8 cellular contexts compared by ENCODE assay signal in the genomic region with DNA sequence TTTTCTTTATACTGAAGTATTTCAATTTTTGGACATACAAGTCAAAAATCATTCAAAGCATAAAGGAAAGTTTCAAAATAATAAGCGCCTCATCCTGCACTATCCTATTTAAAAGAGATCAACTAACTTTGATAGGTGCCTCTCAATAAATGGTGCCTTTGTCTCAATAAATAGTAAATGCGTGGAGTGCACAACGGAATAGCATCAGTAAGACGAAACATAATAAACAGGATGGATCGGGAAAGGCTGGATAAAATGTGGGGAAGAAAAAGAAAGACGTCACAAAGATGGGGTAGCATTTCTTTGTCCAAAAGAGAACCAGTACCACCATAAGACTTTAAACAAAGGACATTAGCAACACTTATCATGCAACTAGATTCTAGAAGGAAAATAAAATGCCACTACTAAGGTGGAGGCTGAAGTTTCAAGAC. TPM values are rescaled to one million over a fixed set of nuclear protein-coding genes. Genes with fewer than 3 reads are reported as not detected.
DNase-seq lines count a peak whose midpoint lies in the region; ATAC-seq and TF ChIP-seq lines count a peak whose summit lies in the region.

No MANE protein-coding gene starts in this region.

- intact Hi-C loops in adrenal gland (cut with DNase I) (loop anchor here in 1 of 2 donors (5.0 to 10.0 kb wide), 2 partner anchors 97 to 101 kb away; no protein-coding TSS in a partner anchor), right lobe of liver (cut with DNase I) (no loop called here)

- no peaks in the 10 kb centered on the region for H3K9me3 ChIP-seq in adrenal gland (replicated peaks in 1 of 3)
- H3K9me3 ChIP-seq in right lobe of liver, result no peaks in the 10 kb centered on the region
- no peaks in the 10 kb centered on the region for H3K9me3 ChIP-seq in tibial nerve

- WGBS in adrenal gland, 4 donors, result 20 to 28% (median 23%) methylated on average over 6 of the region's 6 CpGs
- WGBS in right lobe of liver (ENCODE audit: insufficient coverage, low coverage, low lambda C conversion rate, missing lambda C conversion rate), result 27% methylated on average over 6 of the region's 6 CpGs
- WGBS in tibial nerve, 2 donors, result 12 to 20% methylated on average over 6 of the region's 6 CpGs

- TF ChIP-seq CTCF in adrenal gland (IDR thresholded peaks at IDR 0.05) (no peak), right lobe of liver (IDR thresholded peaks at IDR 0.05) (no peak), tibial nerve (IDR thresholded peaks at IDR 0.05) (no peak)

- no peaks in the 10 kb centered on the region for H3K9me3 Mint-ChIP-seq in activated T-cell treated with anti-CD3 and anti-CD28 coated beads, Interleukin-2, amount 50 U/mL, for 72 hours

- no peak for TF ChIP-seq POLR2A in adrenal gland (IDR thresholded peaks at IDR 0.05)
- TF ChIP-seq POLR2A in right lobe of liver (IDR thresholded peaks at IDR 0.05), result no peak
- TF ChIP-seq POLR2A in tibial nerve (IDR thresholded peaks at IDR 0.05), result no peak

- no peaks in the 10 kb centered on the region for H3K36me3 ChIP-seq in adrenal gland (replicated peaks in 1 of 2)
- H3K36me3 ChIP-seq in right lobe of liver, result no peaks in the 10 kb centered on the region
- no peaks in the 10 kb centered on the region for H3K36me3 ChIP-seq in tibial nerve

- H3K4me1 ChIP-seq in adrenal gland (replicated peaks in 1 of 2), result peaks cover 15 to 36% of the 10 kb centered on the region in 2 donors
- H3K4me1 ChIP-seq in right lobe of liver, result peaks cover 0 to 8% (median 2%) of the 10 kb centered on the region in 4 donors
- H3K4me1 ChIP-seq in tibial nerve, result peaks cover 0 to 26% (median 5%) of the 10 kb centered on the region in 4 donors

- peak overlapping the region; percentile 74 for H3K4me3 Mint-ChIP-seq in activated T-cell treated with anti-CD3 and anti-CD28 coated beads, Interleukin-2, amount 50 U/mL, for 72 hours

- H3K27ac ChIP-seq in adrenal gland (peak overlapping the region in 4 of 5 donors; percentile 57 to 90 (median 74)), right lobe of liver (peak overlapping the region; percentile 41 to 48 (median 47)), tibial nerve (peak overlapping the region; percentile 78 to 91 (median 84))

- peak overlapping the region; percentile 3 for H3K27ac Mint-ChIP-seq in activated T-cell treated with anti-CD3 and anti-CD28 coated beads, Interleukin-2, amount 50 U/mL, for 72 hours

- H3K27me3 Mint-ChIP-seq in activated T-cell treated with anti-CD3 and anti-CD28 coated beads, Interleukin-2, amount 50 U/mL, for 72 hours (ENCODE audit: low read depth), result peaks cover 46% of the 10 kb centered on the region

- H3K36me3 Mint-ChIP-seq in activated T-cell treated with anti-CD3 and anti-CD28 coated beads, Interleukin-2, amount 50 U/mL, for 72 hours (ENCODE audit: insufficient read depth in 2 of 2), result peaks cover 0 to 2% of the 10 kb centered on the region in 2 donors

- ATAC-seq in activated T-cell treated with anti-CD3 and anti-CD28 coated beads, Interleukin-2, amount 50 U/mL, for 72 hours (replicated peaks in 1 of 2), result no peak
- ATAC-seq in right lobe of liver, result no peak

- H3K27me3 ChIP-seq in adrenal gland (no peaks in the 10 kb centered on the region), right lobe of liver (no peaks in the 10 kb centered on the region), tibial nerve (no peaks in the 10 kb centered on the region)

- DNase-seq in activated T-cell treated with anti-CD3 and anti-CD28 coated beads, Interleukin-2, amount 50 U/mL, for 72 hours, result no peak
- DNase-seq in activated T-cell treated with anti-CD3 and anti-CD28 coated beads, Interleukin-2, amount 50 U/mL, for 1 hour, result no peak
- DNase-seq in adrenal gland (no peak), right lobe of liver (no peak), tibial nerve (ENCODE audit: low spot score in 2 of 2) (no peak), hepatic stellate cell (ENCODE audit: low spot score) (no peak), occipital lobe (lab: John Stamatoyannopoulos, UW) (no peak), NCI-H510A treated with DMSO at 0.1 percent for 48 hours (lab: John Stamatoyannopoulos, UW) (no peak)

- peak overlapping the region in 3 of 4 donors; percentile 6 to 78 (median 56) for H3K4me3 ChIP-seq in adrenal gland
- H3K4me3 ChIP-seq in right lobe of liver, result peak overlapping the region; percentile 43 to 57 (median 45)
- peak overlapping the region; percentile 52 to 69 (median 63) for H3K4me3 ChIP-seq in tibial nerve

- peaks cover 10% of the 10 kb centered on the region for H3K4me1 Mint-ChIP-seq in activated T-cell treated with anti-CD3 and anti-CD28 coated beads, Interleukin-2, amount 50 U/mL, for 72 hours (ENCODE audit: low read depth)

- no peak for TF ChIP-seq EP300 in tibial nerve (IDR thresholded peaks at IDR 0.05)

RNA-seq across cellular contexts. Expression of gene PRKAR2B, which starts 0.6 kb away (rescaled TPM):
- total RNA-seq in activated T-cell treated with anti-CD3 and anti-CD28 coated beads, Interleukin-2, amount 50 U/mL, for 72 hours, result 1 to 10 TPM; 1.1 to 1.6 TPM
- total RNA-seq in adrenal gland, result 100 to 1,000 TPM in 3 of 8 donors, 10 to 100 TPM in 5; 58.2 to 145 (median 82.9) TPM
- polyA plus RNA-seq in adrenal gland, result 100 to 1,000 TPM in 1 of 3 donors, 10 to 100 TPM in 2; 30.4 to 212 (median 54.5) TPM
- 1 to 10 TPM; 1.4 to 2.9 (median 1.8) TPM for total RNA-seq in right lobe of liver
- 10 to 100 TPM; 33.1 to 54.6 (median 51.5) TPM for total RNA-seq in tibial nerve
- total RNA-seq in occipital lobe, result 227 TPM

Comparison
In these comparisons a context has a peak if more than half of its experiments do, and no peak if none do; other contexts are left out.
1. RNA of gene PRKAR2B, which starts 0.6 kb away (total RNA-seq): 227 TPM in occipital lobe (single experiment), 58.2 to 145 TPM in adrenal gland and 33.1 to 54.6 TPM in tibial nerve; 1.4 to 2.9 TPM in right lobe of liver and 1.1 to 1.6 TPM in activated T-cell treated with anti-CD3 and anti-CD28 coated beads, Interleukin-2, amount 50 U/mL, for 72 hours; every median in the first group is over 4 times any median in the second.
2. Peak in every context shown above with its lines, with median percentiles within 50 percentile points of each other: H3K27ac ChIP-seq and H3K4me3 ChIP-seq.